ENCODE assay signal across 9 cellular contexts in the genomic region with DNA sequence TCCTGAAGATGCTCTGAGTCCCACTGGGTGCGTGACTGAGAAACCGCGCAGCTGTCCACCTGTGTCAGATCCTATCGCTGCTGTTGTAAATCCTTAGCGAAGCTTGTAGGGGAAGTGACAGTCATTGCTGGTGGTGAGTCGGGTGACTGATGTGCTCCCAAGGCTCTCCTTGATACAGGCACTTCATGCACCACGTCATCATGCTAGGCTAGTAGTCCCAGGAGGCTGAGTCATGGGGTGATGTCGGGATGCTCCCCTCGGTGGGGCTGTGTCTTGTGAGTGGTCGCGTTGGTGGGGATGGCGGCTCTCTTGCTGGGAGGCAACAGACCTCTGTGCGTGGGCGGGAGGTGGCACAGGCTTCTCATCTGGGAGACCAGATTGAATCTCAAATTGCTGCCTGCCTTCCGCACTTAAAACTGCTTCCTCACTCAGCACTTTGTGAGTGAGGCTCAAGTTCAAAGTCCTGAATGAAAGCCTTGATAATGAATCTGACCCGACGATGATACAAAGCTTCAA.
DNase-seq lines count a peak whose midpoint lies in the region; ATAC-seq, FAIRE-seq and TF ChIP-seq lines count a peak whose summit lies in the region.
"Had no signal": no experiment of that assay in that cellular context is flagged by ENCODE, and none has a peak within 500 bp of the region (broad histone marks: within the 10 kb centered on the region; RNA-seq: fewer than 3 reads in every experiment).

No MANE protein-coding gene starts in this region.

- TF ChIP-seq POLR2A in H54 (IDR thresholded peaks at IDR 0.05; ENCODE audit: low read depth, low read length) (no peak), right lobe of liver (IDR thresholded peaks at IDR 0.05) (no peak)

- FAIRE-seq in H54 (lab: Jason Lieb, UNC): no peak

- CTCF ChIA-PET in A673 (lab: Charles Lee): interaction anchor here (0.5 kb wide), 1 partner anchor 10 kb away, joined by 4 read pairs; no protein-coding TSS in a partner anchor

- H3K4me3 ChIP-seq in A673 (ENCODE audit: low read depth, low read length, poor library complexity, severe bottlenecking) (no peak overlapping the region), right lobe of liver (no peak overlapping the region)
- H3K4me3 ChIP-seq: SJSA1 had no signal

- BruUV-seq in A673 (replicated peaks; lab: Mats Ljungman, UMichigan): no TSS peak

- H3K36me3 ChIP-seq in A673 (ENCODE audit: insufficient read depth, low read length, poor library complexity, severe bottlenecking): no peaks in the 10 kb centered on the region
- no peaks in the 10 kb centered on the region for H3K36me3 ChIP-seq in right lobe of liver
- H3K36me3 ChIP-seq: SJSA1 had no signal

- peaks cover 6% of the 10 kb centered on the region for H3K4me1 ChIP-seq in A673 (ENCODE audit: insufficient read depth, low read length, poor library complexity, severe bottlenecking)
- no peaks in the 10 kb centered on the region for H3K4me1 ChIP-seq in right lobe of liver

- H3K27me3 ChIP-seq in A673 (replicated peaks; ENCODE audit: insufficient read depth, low read depth, low read length, poor library complexity) (no peaks in the 10 kb centered on the region), right lobe of liver (no peaks in the 10 kb centered on the region)
- H3K27me3 ChIP-seq: SJSA1 had no signal

- ATAC-seq in right lobe of liver: no peak
- no peak for ATAC-seq in GM21737 (IDR thresholded peaks at IDR 0.05; ENCODE audit: unreplicated experiment)

- no peaks in the 10 kb centered on the region for H3K9me3 ChIP-seq in A673 (ENCODE audit: low read depth, low read length, poor library complexity, severe bottlenecking)
- no peaks in the 10 kb centered on the region for H3K9me3 ChIP-seq in right lobe of liver
- H3K9me3 ChIP-seq: SJSA1 had no signal

- peak; percentile 78 for DNase-seq in A673 (ENCODE audit: low spot score)
- peak; percentile 64 for DNase-seq in H54 (ENCODE audit: insufficient read length, low spot score)
- peak; percentile 61 for DNase-seq in T1000 (lab: John Stamatoyannopoulos, UW)
- DNase-seq in left kidney (ENCODE audit: low read depth, low spot score): peak; percentile 91
- DNase-seq in right lobe of liver: no peak
- no peak for DNase-seq in UCSD-AML1 (lab: John Stamatoyannopoulos, UW; ENCODE audit: unreplicated experiment)
- no peak for DNase-seq in SW 1271 (lab: John Stamatoyannopoulos, UW)

- TF ChIP-seq CTCF in A673 (conservative IDR thresholded peaks at IDR 0.05; ENCODE audit: low read depth, low read length) (no peak), right lobe of liver (IDR thresholded peaks at IDR 0.05) (no peak)

- intact Hi-C loops in A673 (cut with micrococcal nuclease; ENCODE audit: unreplicated experiment): no loop called here
- intact Hi-C loops in right lobe of liver (cut with DNase I): no loop called here

- WGBS in right lobe of liver (ENCODE audit: insufficient coverage, low coverage, low lambda C conversion rate, missing lambda C conversion rate): 50% methylated on average over 2 of the region's 17 CpGs

- H3K27ac ChIP-seq in A673 (ENCODE audit: low read depth, low read length, poor library complexity, severe bottlenecking) (no peak overlapping the region), right lobe of liver (no peak overlapping the region)
- H3K27ac ChIP-seq: SJSA1 had no signal

- POLR2A ChIA-PET in A673 (lab: Charles Lee; ENCODE audit: low non-redundant PET): no interaction called here

Comparison
In these comparisons a context has a peak if more than half of its experiments do, and no peak if none do; other contexts are left out.
1. DNase-seq: peak in A673 (single experiment), H54 (single experiment), T1000 (single experiment) and left kidney (single experiment); none in right lobe of liver (0 of 3), UCSD-AML1 (single experiment) and SW 1271 (0 of 2).